28 cellular contexts compared by ENCODE assay signal in genomic region chr22:47232197-47232596, GRCh38.
"Had no signal": no experiment of that assay in that cellular context is flagged by ENCODE, and none has a peak within 500 bp of the region (broad histone marks: within the 10 kb centered on the region; RNA-seq: fewer than 3 reads in every experiment).

No MANE protein-coding gene starts in this region.

- H3K4me3 ChIP-seq: ovary, prostate gland, right lobe of liver, sigmoid colon, stomach, thoracic aorta, thyroid gland, tibial nerve, upper lobe of left lung had no signal

- H3K27me3 ChIP-seq: neutrophil, ovary, right lobe of liver, sigmoid colon, stomach, thyroid gland, tibial nerve, upper lobe of left lung had no signal

- H3K27me3 Mint-ChIP-seq: natural killer cell treated with Interleukin-12 subunit alpha and Interleukin-12 subunit beta and Interleukin-15 and Interleukin-18, amount 100 ng/mL, for 72 hours had no signal

- H3K9me3 Mint-ChIP-seq: natural killer cell treated with Interleukin-12 subunit alpha and Interleukin-12 subunit beta and Interleukin-15 and Interleukin-18, amount 100 ng/mL, for 72 hours had no signal

- H3K4me3 Mint-ChIP-seq: naive B cell; naive thymus-derived CD8-positive, alpha-beta T cell; natural killer cell treated with Interleukin-12 subunit alpha and Interleukin-12 subunit beta and Interleukin-15 and Interleukin-18, amount 100 ng/mL, for 72 hours; nephron progenitor cell; neural crest cell; stimulated activated effector memory CD8-positive, alpha-beta T cell treated with anti-CD3 and anti-CD28 coated beads, Interleukin-12 subunit alpha, Interleukin-12 subunit beta, amount 100 ng/mL, for 72 hours; stimulated activated naive B cell treated with anti-CD40 and anti-IgM and Interleukin-4, amounts not matched to agents 10 μg/mL and 1 μg/mL and 100 μg/mL, for 72 hours; stimulated activated naive CD8-positive, alpha-beta T cell treated with anti-CD3 and anti-CD28 coated beads, Interleukin-15, Interleukin-2, amounts not matched to agents 100 ng/mL and 50 ng/mL, for 24 hours had no signal

- H3K27ac ChIP-seq: neutrophil, ovary, prostate gland, right lobe of liver, sigmoid colon, stomach, thoracic aorta, thyroid gland, tibial nerve, upper lobe of left lung had no signal

- ATAC-seq: naive thymus-derived CD8-positive, alpha-beta T cell; natural killer cell treated with Interleukin-12 subunit alpha and Interleukin-12 subunit beta and Interleukin-15 and Interleukin-18, amount 100 ng/mL, for 72 hours; right cardiac atrium; right lobe of liver; stimulated activated effector memory CD8-positive, alpha-beta T cell treated with anti-CD3 and anti-CD28 coated beads, Interleukin-12 subunit alpha, Interleukin-12 subunit beta, amount 100 ng/mL, for 72 hours; stimulated activated naive B cell treated with anti-CD40 and anti-IgM and Interleukin-4, amounts not matched to agents 10 μg/mL and 1 μg/mL and 100 μg/mL, for 72 hours had no signal

- H3K4me1 Mint-ChIP-seq: naive B cell; naive thymus-derived CD8-positive, alpha-beta T cell; nephron progenitor cell; neural crest cell; stimulated activated effector memory CD8-positive, alpha-beta T cell treated with anti-CD3 and anti-CD28 coated beads, Interleukin-12 subunit alpha, Interleukin-12 subunit beta, amount 100 ng/mL, for 72 hours; stimulated activated naive B cell treated with anti-CD40 and anti-IgM and Interleukin-4, amounts not matched to agents 10 μg/mL and 1 μg/mL and 100 μg/mL, for 72 hours had no signal

- H3K27ac Mint-ChIP-seq: naive B cell; naive thymus-derived CD8-positive, alpha-beta T cell; natural killer cell treated with Interleukin-12 subunit alpha and Interleukin-12 subunit beta and Interleukin-15 and Interleukin-18, amount 100 ng/mL, for 72 hours; nephron progenitor cell; stimulated activated effector memory CD8-positive, alpha-beta T cell treated with anti-CD3 and anti-CD28 coated beads, Interleukin-12 subunit alpha, Interleukin-12 subunit beta, amount 100 ng/mL, for 72 hours; stimulated activated naive B cell treated with anti-CD40 and anti-IgM and Interleukin-4, amounts not matched to agents 10 μg/mL and 1 μg/mL and 100 μg/mL, for 72 hours; stimulated activated naive CD8-positive, alpha-beta T cell treated with anti-CD3 and anti-CD28 coated beads, Interleukin-15, Interleukin-2, amounts not matched to agents 100 ng/mL and 50 ng/mL, for 24 hours had no signal

- H3K36me3 Mint-ChIP-seq: natural killer cell treated with Interleukin-12 subunit alpha and Interleukin-12 subunit beta and Interleukin-15 and Interleukin-18, amount 100 ng/mL, for 72 hours; stimulated activated effector memory CD8-positive, alpha-beta T cell treated with anti-CD3 and anti-CD28 coated beads, Interleukin-12 subunit alpha, Interleukin-12 subunit beta, amount 100 ng/mL, for 72 hours had no signal

- H3K4me1 ChIP-seq: prostate gland, right lobe of liver, sigmoid colon, stomach, thyroid gland, tibial nerve, upper lobe of left lung had no signal

- H3K36me3 ChIP-seq: neutrophil, ovary, prostate gland, right lobe of liver, sigmoid colon, stomach, thoracic aorta, thyroid gland, tibial nerve, upper lobe of left lung had no signal

- DNase-seq: naive B cell; naive thymus-derived CD8-positive, alpha-beta T cell; nephron progenitor cell; nucleus accumbens; ovary; retina; right cardiac atrium; right lobe of liver; sigmoid colon; small intestine; stimulated activated CD4-positive, alpha-beta T cell treated with anti-CD3 and anti-CD28 coated beads, Interleukin-15, amount 100 ng/mL, for 24 hours; stimulated activated CD4-positive, alpha-beta T cell treated with anti-CD3 and anti-CD28 coated beads, Interleukin-2, amount 100 ng/mL, for 24 hours; stimulated activated CD4-positive, alpha-beta T cell treated with anti-CD3 and anti-CD28 coated beads, Interleukin-2, amount 100 ng/mL, for 48 hours; stimulated activated CD4-positive, alpha-beta T cell treated with anti-CD3 and anti-CD28 coated beads, Interleukin-4, amount 100 ng/mL, for 24 hours; stimulated activated naive B cell treated with anti-CD40 and anti-IgM and Interleukin-4, amounts not matched to agents 10 μg/mL and 1 μg/mL and 100 μg/mL, for 72 hours; stomach; thyroid gland; trophoblast cell; upper lobe of left lung had no signal

- FAIRE-seq: small intestine, urothelium cell line had no signal

- H3K9me3 ChIP-seq: neutrophil, prostate gland, right lobe of liver, thyroid gland had no signal
